In genomic region chr12:96044017-96044985, GRCh38 we compare ENCODE assay signal across 11 cellular contexts. TPM values are rescaled to one million over a fixed set of nuclear protein-coding genes. Genes with fewer than 3 reads are reported as not detected.
DNase-seq lines count a peak whose midpoint lies in the region; ATAC-seq, FAIRE-seq and TF ChIP-seq lines count a peak whose summit lies in the region.
"Had no signal": no experiment of that assay in that cellular context is flagged by ENCODE, and none has a peak within 500 bp of the region (broad histone marks: within the 10 kb centered on the region; RNA-seq: fewer than 3 reads in every experiment).

No MANE protein-coding gene starts in this region.

- DNase-seq in A549 (ENCODE audit: low read depth in 1 of 2, low spot score in 1 of 2) = no peak
- no peak for DNase-seq in T-helper 17 cell
- no peak for DNase-seq in Right ventricle myocardium superior
- no peak for DNase-seq in activated CD4-positive, alpha-beta T cell treated with anti-CD3 and anti-CD28 coated beads, Interleukin-2, amount 50 U/mL, for 4 hours
- no peak for DNase-seq in SKM-1 (lab: John Stamatoyannopoulos, UW; ENCODE audit: unreplicated experiment)
- DNase-seq: stimulated activated naive CD4-positive, alpha-beta T cell had no signal

- H3K4me1 ChIP-seq in A549 (peaks cover 43% of the 10 kb centered on the region), gastroesophageal sphincter (peaks cover 0 to 15% (median 5%) of the 10 kb centered on the region in 3 donors)

- ATAC-seq in A549 (peak in 1 of 2 experiments; percentile 11; a peak in 1 of 6 replicates), GM18511 (IDR thresholded peaks at IDR 0.05; ENCODE audit: unreplicated experiment) (peak; percentile 32), T-helper 17 cell (no peak), gastroesophageal sphincter (peak; percentile 29), GM19351 (IDR thresholded peaks at IDR 0.05; ENCODE audit: unreplicated experiment) (no peak), Right ventricle myocardium superior (ENCODE audit: poor library complexity) (no peak)
- ATAC-seq: Panc1, sciatic nerve had no signal

- intact Hi-C loops in Right ventricle myocardium superior (cut with DNase I) = no loop called here

- H3K27ac ChIP-seq in A549 (peak overlapping the region; percentile 47 to 56), gastroesophageal sphincter (no peak overlapping the region)

- H3K4me2 ChIP-seq in A549 = peak overlapping the region; percentile 56

- FAIRE-seq in A549 (lab: Jason Lieb, UNC) = no peak

- no peaks in the 10 kb centered on the region for H3K36me3 ChIP-seq in gastroesophageal sphincter

- TF ChIP-seq POLR2A in A549 (IDR thresholded peaks at IDR 0.05; ENCODE audit: low read length) = no peak
- TF ChIP-seq POLR2A in gastroesophageal sphincter (IDR thresholded peaks at IDR 0.05) = no peak

- TF ChIP-seq RAD21 in A549 (conservative IDR thresholded peaks at IDR 0.05 in 1 of 2, IDR thresholded peaks at IDR 0.05 in 1 of 2) = no peak

- H3K27me3 Mint-ChIP-seq in T-helper 17 cell = no peaks in the 10 kb centered on the region

- peaks cover 36% of the 10 kb centered on the region for H3K4me1 Mint-ChIP-seq in T-helper 17 cell

- H3K36me3 Mint-ChIP-seq in T-helper 17 cell (ENCODE audit: low read depth) = no peaks in the 10 kb centered on the region

- CTCF ChIA-PET in A549 (lab: Yijun Ruan, JAX) = interaction anchor here (0.6 to 2.1 kb wide), 3 partner anchors 29 to 932 kb away, joined by 3 to 4 read pairs (median 3); no protein-coding TSS in a partner anchor

- no peaks in the 10 kb centered on the region for H3K9me3 ChIP-seq in A549
- H3K9me3 ChIP-seq in T-helper 17 cell (ENCODE audit: control insufficient read depth, low read length, poor library complexity, severe bottlenecking) = no peaks in the 10 kb centered on the region
- H3K9me3 ChIP-seq in gastroesophageal sphincter = no peaks in the 10 kb centered on the region

- H3K27me3 ChIP-seq in gastroesophageal sphincter = no peaks in the 10 kb centered on the region

- 57% methylated on average over 10 of the region's 10 CpGs for WGBS in A549 (ENCODE audit: missing lambda C conversion rate)
- 65 to 68% methylated on average over 8 of the region's 10 CpGs for whole genome bisulfite sequencing in gastroesophageal sphincter (ENCODE audit: low coverage in 1 of 2), 2 donors

- peak overlapping the region; percentile 57 for H3K27ac Mint-ChIP-seq in T-helper 17 cell

- TF ChIP-seq EP300 in A549 (IDR thresholded peaks at IDR 0.05) (no peak), gastroesophageal sphincter (IDR thresholded peaks at IDR 0.05) (no peak)

- H3K4me3 ChIP-seq in A549 (no peak overlapping the region), gastroesophageal sphincter (no peak overlapping the region)

- POLR2A ChIA-PET in A549 (lab: Yijun Ruan, JAX) = interaction anchor here (0.9 kb wide), 1 partner anchor 8 kb away, joined by 3 read pairs; the partner anchor contains the start of gene LTA4H

- H3K4me3 Mint-ChIP-seq in T-helper 17 cell = peak overlapping the region; percentile 74

- TF ChIP-seq CTCF in A549 (IDR thresholded peaks at IDR 0.05) = no peak
- no peak for TF ChIP-seq CTCF in gastroesophageal sphincter (IDR thresholded peaks at IDR 0.05)

TF ChIP-seq in A549, 52 proteins besides CTCF, POLR2A, EP300 and RAD21:
- TF ChIP-seq CEBPB (IDR thresholded peaks at IDR 0.05) = 0 out of 4 replicates have a peak, but pooled peaks of 1 of the 2 experiments have one; percentile 17
- 0 out of 2 replicates have a peak, but pooled peaks have one; percentile 14 for TF ChIP-seq FOSL2 (IDR thresholded peaks at IDR 0.05)
- TF ChIP-seq FOSL2 (CRISPR knock-in tag; IDR thresholded peaks at IDR 0.05) = peak; percentile 74
- TF ChIP-seq KDM5A (IDR thresholded peaks at IDR 0.05) = no peak
- TF ChIP-seq CBX8 (IDR thresholded peaks at IDR 0.05) = no peak
- TF ChIP-seq HOXA7 (CRISPR knock-in tag; IDR thresholded peaks at IDR 0.05) = no peak
- no peak for TF ChIP-seq PHF8 (IDR thresholded peaks at IDR 0.05; ENCODE audit: borderline replicate concordance, low read depth)
- no peak for TF ChIP-seq BHLHE40 (IDR thresholded peaks at IDR 0.05; ENCODE audit: low read depth, low read length)
- TF ChIP-seq ATOH8 (CRISPR knock-in tag; IDR thresholded peaks at IDR 0.05; ENCODE audit: low read depth) = no peak
- TF ChIP-seq MAZ (IDR thresholded peaks at IDR 0.05; ENCODE audit: borderline replicate concordance, low read depth, low read length) = no peak
- TF ChIP-seq HEYL (CRISPR knock-in tag; IDR thresholded peaks at IDR 0.05) = no peak
- TF ChIP-seq RNF2 (IDR thresholded peaks at IDR 0.05; ENCODE audit: borderline replicate concordance, low read depth) = no peak
- TF ChIP-seq MAFK (IDR thresholded peaks at IDR 0.05; ENCODE audit: partially characterized antibody) = peak; percentile 56
- no peak for TF ChIP-seq HDAC2 (IDR thresholded peaks at IDR 0.05)

RNA-seq across cellular contexts. Expression of gene LTA4H, which starts 8.9 kb away (rescaled TPM):
- polyA plus RNA-seq in A549 (2011; rRNA removed) (162 and 174 TPM in 2 replicates), A549 (2017; fragmentation: RNase III; extraction: RNeasy Plus Mini Kit Qiagen cat#74134 plus additional on column Dnase treatment) (122 to 126 TPM (median 124 TPM) in 3 replicates)
- polyA plus RNA-seq in A549 (2012; cell fraction: cytosol; rRNA removed) = 68.1 and 68.2 TPM in 2 replicates
- polyA plus RNA-seq in A549 (2012; cell fraction: nucleus; rRNA removed) = 54.1 and 73.1 TPM in 2 replicates
- 51.7 and 55.4 TPM in 2 replicates for polyA minus RNA-seq in A549 (2011; rRNA and poly(A)+ RNA removed)
- total RNA-seq in T-helper 17 cell (10 to 100 TPM; 44.5 to 60.5 TPM), gastroesophageal sphincter (100 to 1,000 TPM in 1 of 4 donors, 10 to 100 TPM in 3; 65.3 to 110 (median 67.6) TPM), Right ventricle myocardium superior (36.6 TPM)

RNA-seq across cellular contexts. Expression of gene HAL, which starts 48.2 kb away (rescaled TPM):
- polyA plus RNA-seq in A549 (2011; rRNA removed) (0.43 and 0.50 TPM in 2 replicates), A549 (2017; fragmentation: RNase III; extraction: RNeasy Plus Mini Kit Qiagen cat#74134 plus additional on column Dnase treatment) (0.22 to 0.40 TPM (median 0.33 TPM) in 3 replicates)
- 0.07 and 0.13 TPM in 2 replicates for polyA plus RNA-seq in A549 (2012; cell fraction: cytosol; rRNA removed)
- 0.44 and 0.52 TPM in 2 replicates for polyA plus RNA-seq in A549 (2012; cell fraction: nucleus; rRNA removed)
- polyA minus RNA-seq in A549 (2011; rRNA and poly(A)+ RNA removed) = 1.2 and 2.9 TPM in 2 replicates
- total RNA-seq in T-helper 17 cell (1 to 10 TPM in 1 of 2 donors, under 1 TPM in 1; 0.94 to 2.3 TPM), gastroesophageal sphincter (1 to 10 TPM in 1 of 4 donors, under 1 TPM in 2, not detected in 1; 0.10 to 4.0 (median 0.46) TPM), Right ventricle myocardium superior (0.16 TPM)

Comparison
In these comparisons a context has a peak if more than half of its experiments do, and no peak if none do; other contexts are left out.
1. ATAC-seq: peak in GM18511 (single experiment) and gastroesophageal sphincter (single experiment); none in T-helper 17 cell (single experiment), GM19351 (single experiment) and Right ventricle myocardium superior (single experiment).
2. H3K27ac ChIP-seq: peak in A549 (2 of 2); none in gastroesophageal sphincter (0 of 4).